In the genomic region with DNA sequence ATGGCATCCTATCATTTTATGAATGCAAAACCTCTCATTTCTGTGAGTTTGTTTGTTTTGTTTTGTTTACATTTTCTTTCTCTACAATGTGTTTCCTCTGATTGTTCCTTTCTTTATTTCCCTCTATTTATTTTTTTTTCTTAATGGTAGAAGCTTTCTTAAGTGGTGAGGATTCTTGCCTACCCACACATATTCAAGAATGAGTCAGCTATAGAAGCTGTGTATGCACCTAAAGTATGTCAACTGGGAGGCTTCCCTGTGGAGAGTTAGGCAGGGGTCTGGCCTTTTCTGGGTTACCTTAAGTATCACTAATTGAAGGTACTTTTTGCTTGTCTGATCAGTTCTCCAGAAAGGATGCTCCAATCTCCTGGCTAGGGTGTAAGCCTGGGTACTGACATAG, we compare ENCODE assay signal across 12 cellular contexts.
DNase-seq lines count a peak whose midpoint lies in the region; ATAC-seq and TF ChIP-seq lines count a peak whose summit lies in the region.
"Had no signal": no experiment of that assay in that cellular context is flagged by ENCODE, and none has a peak within 500 bp of the region (broad histone marks: within the 10 kb centered on the region; RNA-seq: fewer than 3 reads in every experiment).

No MANE protein-coding gene starts in this region.

- no peaks in the 10 kb centered on the region for H3K27me3 Mint-ChIP-seq in activated naive CD8-positive, alpha-beta T cell
- H3K27me3 Mint-ChIP-seq in natural killer cell treated with Interleukin-12 subunit alpha and Interleukin-12 subunit beta and Interleukin-15 and Interleukin-18, amount 100 ng/mL, for 72 hours = no peaks in the 10 kb centered on the region

- ATAC-seq in GM18508 (IDR thresholded peaks at IDR 0.05; ENCODE audit: insufficient read depth, unreplicated experiment) = peak; percentile 46
- ATAC-seq in HG02642 (IDR thresholded peaks at IDR 0.05; ENCODE audit: poor library complexity, unreplicated experiment) = peak; percentile 54
- peak in 1 of 2 donors; percentile 79 for ATAC-seq in natural killer cell treated with Interleukin-12 subunit alpha and Interleukin-12 subunit beta and Interleukin-15 and Interleukin-18, amount 100 ng/mL, for 72 hours
- ATAC-seq in left lobe of liver = no peak
- no peak for ATAC-seq in esophagus mucosa
- ATAC-seq in heart right ventricle = no peak

- H3K4me1 ChIP-seq in heart right ventricle = peaks cover 0 to 5% (median 0%) of the 10 kb centered on the region in 9 donors

- peaks cover 8% of the 10 kb centered on the region for H3K36me3 Mint-ChIP-seq in activated naive CD8-positive, alpha-beta T cell
- peaks cover 20% of the 10 kb centered on the region for H3K36me3 Mint-ChIP-seq in natural killer cell treated with Interleukin-12 subunit alpha and Interleukin-12 subunit beta and Interleukin-15 and Interleukin-18, amount 100 ng/mL, for 72 hours

- no peaks in the 10 kb centered on the region for H3K27me3 ChIP-seq in heart right ventricle

- no peak for DNase-seq in natural killer cell treated with Interleukin-12 subunit alpha and Interleukin-12 subunit beta and Interleukin-15 and Interleukin-18, amount 100 ng/mL, for 72 hours (ENCODE audit: low spot score)
- DNase-seq in DMS 273 treated with DMSO at 0.1 percent for 48 hours (lab: John Stamatoyannopoulos, UW) (no peak), left lobe of liver (ENCODE audit: low spot score) (no peak), heart right ventricle (no peak)
- DNase-seq: left ventricle myocardium inferior, NCI-H446, WERI-Rb-1 had no signal

- H3K9me3 Mint-ChIP-seq in activated naive CD8-positive, alpha-beta T cell (ENCODE audit: low read depth) = no peaks in the 10 kb centered on the region
- H3K9me3 Mint-ChIP-seq in natural killer cell treated with Interleukin-12 subunit alpha and Interleukin-12 subunit beta and Interleukin-15 and Interleukin-18, amount 100 ng/mL, for 72 hours = no peaks in the 10 kb centered on the region

- H3K4me3 Mint-ChIP-seq in activated naive CD8-positive, alpha-beta T cell = peak overlapping the region; percentile 45
- H3K4me3 Mint-ChIP-seq in natural killer cell treated with Interleukin-12 subunit alpha and Interleukin-12 subunit beta and Interleukin-15 and Interleukin-18, amount 100 ng/mL, for 72 hours = peak overlapping the region; percentile 62

- no peak overlapping the region for H3K4me3 ChIP-seq in heart right ventricle
- H3K4me3 ChIP-seq: coronary artery, left ventricle myocardium inferior had no signal

- peak overlapping the region; percentile 80 for H3K27ac Mint-ChIP-seq in activated naive CD8-positive, alpha-beta T cell
- H3K27ac Mint-ChIP-seq in natural killer cell treated with Interleukin-12 subunit alpha and Interleukin-12 subunit beta and Interleukin-15 and Interleukin-18, amount 100 ng/mL, for 72 hours = peak overlapping the region; percentile 10 to 77

- no peaks in the 10 kb centered on the region for H3K9me3 ChIP-seq in heart right ventricle
- H3K9me3 ChIP-seq: left ventricle myocardium inferior had no signal

- TF ChIP-seq CTCF in heart right ventricle (IDR thresholded peaks at IDR 0.05) = no peak

- H3K27ac ChIP-seq in heart right ventricle = peak overlapping the region in 1 of 10 donors; percentile 6
- H3K27ac ChIP-seq: coronary artery, left ventricle myocardium inferior, WERI-Rb-1 had no signal

- H3K4me1 Mint-ChIP-seq in activated naive CD8-positive, alpha-beta T cell (ENCODE audit: low read depth) = peaks cover 24% of the 10 kb centered on the region
- peaks cover 15 to 20% of the 10 kb centered on the region in 2 donors for H3K4me1 Mint-ChIP-seq in natural killer cell treated with Interleukin-12 subunit alpha and Interleukin-12 subunit beta and Interleukin-15 and Interleukin-18, amount 100 ng/mL, for 72 hours (ENCODE audit: low read depth in 2 of 2)

- intact Hi-C loops in heart right ventricle (cut with DNase I) = loop anchor here in 1 of 10 donors (10.0 kb wide), 1 partner anchor 113 kb away; no protein-coding TSS in a partner anchor

- peaks cover 0 to 98% (median 21%) of the 10 kb centered on the region in 9 donors for H3K36me3 ChIP-seq in heart right ventricle
- H3K36me3 ChIP-seq: WERI-Rb-1 had no signal

Comparison
In these comparisons a context has a peak if more than half of its experiments do, and no peak if none do; other contexts are left out.
1. ATAC-seq: peak in GM18508 (single experiment) and HG02642 (single experiment); none in left lobe of liver (single experiment), esophagus mucosa (single experiment) and heart right ventricle (0 of 8).